In genomic region chr19:21328885-21329605, GRCh38 we compare ENCODE assay signal across 8 cellular contexts. TPM values are rescaled to one million over a fixed set of nuclear protein-coding genes. Genes with fewer than 3 reads are reported as not detected.
A peak's percentile ranks its signal among the peaks of the same experiment; 100 is the strongest.
DNase-seq lines count a peak whose midpoint lies in the region; ATAC-seq and TF ChIP-seq lines count a peak whose summit lies in the region.

TSS of gene ZNF708 (minus strand) at chr19:21329410. CDS start at chr19:21329212, 198 bp downstream.

- peaks cover 49% of the 10 kb centered on the region for H3K79me2 ChIP-seq in OCI-LY3 (ENCODE audit: low read length)

- CTCF ChIA-PET in Caco-2 (lab: Charles Lee): interaction anchor here (0.8 kb wide), 1 partner anchor 9 kb away, joined by 3 read pairs; no protein-coding TSS in a partner anchor

- H3K9me3 ChIP-seq in Caco-2 (peaks cover 13% of the 10 kb centered on the region; the same call in 1 of the 2 replicates), HUES48 (ENCODE audit: control insufficient read depth, insufficient read depth, low read length) (peaks cover 20% of the 10 kb centered on the region), OCI-LY3 (ENCODE audit: insufficient read depth, low read length) (peaks cover 14% of the 10 kb centered on the region; the same call in 1 of the 2 replicates), mononuclear cell (ENCODE audit: low read depth, low read length) (peaks cover 6% of the 10 kb centered on the region)

- H2AFZ ChIP-seq in OCI-LY3 (ENCODE audit: low read depth, low read length): peak within 1 kb of the TSS; percentile 91

- no peaks in the 10 kb centered on the region for H4K20me1 ChIP-seq in OCI-LY3 (ENCODE audit: insufficient read depth, low read length)

- H3K36me3 ChIP-seq in Caco-2 (ENCODE audit: control insufficient read depth, insufficient read depth, low read length): no peaks in the 10 kb centered on the region
- H3K36me3 ChIP-seq in HUES48 (ENCODE audit: control insufficient read depth, insufficient read depth, low read length): peaks cover 17% of the 10 kb centered on the region
- H3K36me3 ChIP-seq in OCI-LY3 (replicated peaks; ENCODE audit: low read depth, low read length): peaks cover 25% of the 10 kb centered on the region

- no peaks in the 10 kb centered on the region for H3K27me3 Mint-ChIP-seq in Caco-2 (ENCODE audit: insufficient read depth, unreplicated experiment)

- peak within 1 kb of the TSS; percentile 95 for H3K27ac Mint-ChIP-seq in Caco-2 (ENCODE audit: unreplicated experiment)

- H3K9ac ChIP-seq in HUES48 (ENCODE audit: low read depth, low read length) (peak within 1 kb of the TSS; percentile 96), OCI-LY3 (ENCODE audit: low read length) (peak within 1 kb of the TSS; percentile 96)

- peaks cover 27% of the 10 kb centered on the region for H3K36me3 Mint-ChIP-seq in Caco-2 (ENCODE audit: insufficient read depth, unreplicated experiment)

- peak within 1 kb of the TSS; percentile 97 for H3K27ac ChIP-seq in HUES48 (ENCODE audit: low read depth, low read length)
- H3K27ac ChIP-seq in OCI-LY3 (ENCODE audit: low read length): peak within 1 kb of the TSS; percentile 80

- peak; percentile 99 for ATAC-seq in GM21390 (IDR thresholded peaks at IDR 0.05; ENCODE audit: unreplicated experiment)

- peak within 1 kb of the TSS; percentile 85 for H3K4me3 Mint-ChIP-seq in Caco-2 (ENCODE audit: unreplicated experiment)

- no peaks in the 10 kb centered on the region for H3K27me3 ChIP-seq in Caco-2 (replicated peaks; ENCODE audit: control insufficient read depth, insufficient read depth, low read length)
- H3K27me3 ChIP-seq in HUES48 (ENCODE audit: control insufficient read depth, insufficient read depth, low read length): no peaks in the 10 kb centered on the region
- no peaks in the 10 kb centered on the region for H3K27me3 ChIP-seq in OCI-LY3 (ENCODE audit: low read depth, low read length)
- no peaks in the 10 kb centered on the region for H3K27me3 ChIP-seq in mononuclear cell (ENCODE audit: insufficient read depth, low read length)

- no TSS peak for BruUV-seq in Caco-2 (replicated peaks; lab: Mats Ljungman, UMichigan)

- intact Hi-C loops in Caco-2 (cut with micrococcal nuclease; ENCODE audit: unreplicated experiment): loop anchor here (1.0 kb wide), 2 partner anchors 29 to 68 kb away; partner anchors contain the start of genes ZNF493 and ZNF738

- no peaks in the 10 kb centered on the region for H3K4me1 ChIP-seq in Caco-2
- H3K4me1 ChIP-seq in HUES48 (ENCODE audit: control insufficient read depth, insufficient read depth, low read length): peaks cover 8% of the 10 kb centered on the region; the same call in 1 of the 2 replicates
- H3K4me1 ChIP-seq in OCI-LY3 (ENCODE audit: low read length): peaks cover 6% of the 10 kb centered on the region
- peaks cover 18% of the 10 kb centered on the region for H3K4me1 ChIP-seq in mononuclear cell (ENCODE audit: insufficient read depth, low read length)

- TF ChIP-seq CTCF in Caco-2 (IDR thresholded peaks at IDR 0.05; ENCODE audit: insufficient read depth in 1 of 2, low read depth in 1 of 2, low read length in 1 of 2, severe bottlenecking in 1 of 2, unreplicated experiment in 1 of 2) (no peak), OCI-LY3 (IDR thresholded peaks at IDR 0.05; ENCODE audit: low read depth, low read length) (no peak)

- DNase-seq in Caco-2: peak; percentile 89 to 93
- DNase-seq in activated CD8-positive, alpha-beta memory T cell treated with anti-CD3 and anti-CD28 coated beads, Interleukin-2, amount 50 U/mL, for 48 hours: peak; percentile 85
- DNase-seq in epidermal melanocyte (ENCODE audit: insufficient read length, low spot score): peak; percentile 78
- peak; percentile 30 to 60 for DNase-seq in stimulated activated CD8-positive, alpha-beta memory T cell treated with anti-CD3 and anti-CD28 coated beads, Interleukin-4, amount 100 ng/mL, for 1 hour (ENCODE audit: low read depth in 2 of 2, low spot score in 1 of 2)

- no peaks in the 10 kb centered on the region for H3K4me1 Mint-ChIP-seq in Caco-2 (ENCODE audit: low read depth, unreplicated experiment)

- H3K4me3 ChIP-seq in Caco-2 (ENCODE audit: low read depth, low read length) (peak within 1 kb of the TSS; percentile 72), HUES48 (ENCODE audit: low read depth, low read length) (peak within 1 kb of the TSS; percentile 92), OCI-LY3 (ENCODE audit: low read length) (peak within 1 kb of the TSS; percentile 86), mononuclear cell (ENCODE audit: low read length) (peak within 1 kb of the TSS; percentile 88)

- POLR2A ChIA-PET in Caco-2 (lab: Charles Lee): interaction anchor here (0.5 to 1.4 kb wide), 9 partner anchors 14 to 1899 kb away, joined by 3 to 13 read pairs (median 4); partner anchors contain the start of genes ZNF431, ZNF493, ZNF66 and ZNF714

- H3K4me2 ChIP-seq in OCI-LY3 (ENCODE audit: low read length): peak within 1 kb of the TSS; percentile 66

- no peaks in the 10 kb centered on the region for H3K9me3 Mint-ChIP-seq in Caco-2 (ENCODE audit: unreplicated experiment)

RNA-seq across cellular contexts. Expression of gene ZNF708, which starts in this region (rescaled TPM):
- total RNA-seq in Caco-2 (2022): 8.8 and 10.0 TPM in 2 replicates
- total RNA-seq in mononuclear cell: 33.4 TPM

Comparison
In these comparisons a context has a peak if more than half of its experiments do, and no peak if none do; other contexts are left out.
1. Peak in every context shown above with its lines: DNase-seq, ATAC-seq, H3K4me3 ChIP-seq and H3K27ac ChIP-seq.